In genomic region chr17:18682671-18683070, GRCh38 we compare ENCODE assay signal across 11 cellular contexts. TPM values are rescaled to one million over a fixed set of nuclear protein-coding genes. Genes with fewer than 3 reads are reported as not detected.
DNase-seq lines count a peak whose midpoint lies in the region; ATAC-seq and TF ChIP-seq lines count a peak whose summit lies in the region.
"Not testable (repeated sequence)": the region's sequence is repeated elsewhere in the genome, so short reads cannot be mapped to it uniquely, and the experiment has no call there.
"Had no signal": no experiment of that assay in that cellular context is flagged by ENCODE, and none has a peak within 500 bp of the region (broad histone marks: within the 10 kb centered on the region; RNA-seq: fewer than 3 reads in every experiment).

No MANE protein-coding gene starts in this region.

- not testable (repeated sequence) for H3K27me3 ChIP-seq in GM06990 (replicated peaks; ENCODE audit: control insufficient read depth, insufficient read depth, low read length); HUES6 (ENCODE audit: control insufficient read depth, insufficient read depth, low read length); endocrine pancreas (ENCODE audit: control insufficient read depth, insufficient read depth, low read length); osteoblast (ENCODE audit: insufficient read depth, low read length); tibial nerve

- H3K27ac ChIP-seq in HUES6 (ENCODE audit: low read depth, low read length); osteoblast (ENCODE audit: low read depth, low read length); tibial nerve: not testable (repeated sequence)

- H3K9me3 Mint-ChIP-seq in activated naive CD8-positive, alpha-beta T cell (ENCODE audit: low read depth) = not testable (repeated sequence)

- H3K4me2 ChIP-seq in osteoblast (ENCODE audit: insufficient read depth, low read length) = peak overlapping the region; percentile 64

- peak overlapping the region; percentile 82 for H2AFZ ChIP-seq in osteoblast (ENCODE audit: low read length)

- H3K79me2 ChIP-seq in osteoblast (ENCODE audit: insufficient read depth, low read length) = not testable (repeated sequence)

- peak; percentile 13 for ATAC-seq in SK-N-SH treated with all-trans-retinoic acid at 6 μM for 48 hours

- not testable (repeated sequence) for TF ChIP-seq POLR2A in tibial nerve (IDR thresholded peaks at IDR 0.05)

- WGBS in tibial nerve, 2 donors = 0% methylated on average over 3 of the region's 3 CpGs

- peak overlapping the region; percentile 86 for H3K27ac Mint-ChIP-seq in activated naive CD8-positive, alpha-beta T cell

- DNase-seq in GM06990 (ENCODE audit: extremely low read depth, insufficient read length); osteoblast (ENCODE audit: insufficient read length, low spot score, missing footprints); tibial nerve (ENCODE audit: low spot score in 2 of 2): not testable (repeated sequence)
- peak; percentile 21 for DNase-seq in inferior parietal cortex (ENCODE audit: extremely low spot score)

- H3K36me3 ChIP-seq in GM06990 (ENCODE audit: control insufficient read depth, insufficient read depth, low read length); HUES6 (ENCODE audit: control insufficient read depth, insufficient read depth, low read length); endocrine pancreas (ENCODE audit: control insufficient read depth, insufficient read depth, low read length); osteoblast (ENCODE audit: insufficient read depth, low read length): not testable (repeated sequence)
- H3K36me3 ChIP-seq in tibial nerve = peaks cover 0 to 10% (median 0%) of the 10 kb centered on the region in 3 donors

- not testable (repeated sequence) for TF ChIP-seq CTCF in GM06990 (IDR thresholded peaks at IDR 0.05; ENCODE audit: insufficient read depth, low read length, poor library complexity, severe bottlenecking); osteoblast (IDR thresholded peaks at IDR 0.05; ENCODE audit: extremely low read depth, low read depth, low read length); tibial nerve (IDR thresholded peaks at IDR 0.05)

- peak overlapping the region; percentile 88 for H3K4me3 Mint-ChIP-seq in activated naive CD8-positive, alpha-beta T cell

- H3K27me3 Mint-ChIP-seq in activated naive CD8-positive, alpha-beta T cell = not testable (repeated sequence)

- H3K4me1 ChIP-seq in HUES6 (ENCODE audit: control insufficient read depth, insufficient read depth, low read length); endocrine pancreas (ENCODE audit: control insufficient read depth, insufficient read depth, low read length); osteoblast (ENCODE audit: insufficient read depth, low read length); tibial nerve: not testable (repeated sequence)

- H3K9ac ChIP-seq in HUES6 (ENCODE audit: low read length) = peak overlapping the region; percentile 26
- not testable (repeated sequence) for H3K9ac ChIP-seq in endocrine pancreas (ENCODE audit: control insufficient read depth, insufficient read depth, low read length)

- not testable (repeated sequence) for H3K36me3 Mint-ChIP-seq in activated naive CD8-positive, alpha-beta T cell

- not testable (repeated sequence) for TF ChIP-seq EP300 in tibial nerve (IDR thresholded peaks at IDR 0.05)

- not testable (repeated sequence) for H3K9me3 ChIP-seq in HUES6 (ENCODE audit: control insufficient read depth, insufficient read depth, low read depth, low read length); endocrine pancreas (ENCODE audit: control insufficient read depth, low read length); osteoblast (ENCODE audit: low read depth, low read length); tibial nerve

- H4K20me1 ChIP-seq in osteoblast (ENCODE audit: insufficient read depth, low read length) = not testable (repeated sequence)

- H3K4me3 ChIP-seq in GM06990 (replicated peaks; ENCODE audit: low read depth, low read length) = peak overlapping the region; percentile 40; the same call in 1 of the 2 replicates
- H3K4me3 ChIP-seq in HUES6 (ENCODE audit: low read depth, low read length) = peak overlapping the region; percentile 75
- H3K4me3 ChIP-seq in endocrine pancreas (ENCODE audit: control insufficient read depth, insufficient read depth, low read length) = peak overlapping the region; percentile 62
- peak overlapping the region; percentile 72 for H3K4me3 ChIP-seq in osteoblast (ENCODE audit: insufficient read depth, low read length)
- H3K4me3 ChIP-seq in tibial nerve = peak overlapping the region in 3 of 4 donors; percentile 38 to 60 (median 57)

- peaks cover 15% of the 10 kb centered on the region for H3K4me1 Mint-ChIP-seq in activated naive CD8-positive, alpha-beta T cell (ENCODE audit: low read depth)

RNA-seq across cellular contexts. Expression of gene FOXO3B, which starts 0.6 kb away (rescaled TPM):
- 8.7 and 8.8 TPM in 2 replicates for total RNA-seq in osteoblast
- 10 to 100 TPM; 15.0 to 19.6 (median 18.3) TPM for total RNA-seq in tibial nerve

RNA-seq across cellular contexts. Expression of gene TBC1D28, which starts 38.5 kb away (rescaled TPM):
- total RNA-seq in osteoblast = not detected in 2 replicates
- not detected for total RNA-seq in tibial nerve
- total RNA-seq: cerebellum, left ventricle myocardium superior, posterior vena cava had no signal
